ENCODE assay signal across 13 cellular contexts in the genomic region with DNA sequence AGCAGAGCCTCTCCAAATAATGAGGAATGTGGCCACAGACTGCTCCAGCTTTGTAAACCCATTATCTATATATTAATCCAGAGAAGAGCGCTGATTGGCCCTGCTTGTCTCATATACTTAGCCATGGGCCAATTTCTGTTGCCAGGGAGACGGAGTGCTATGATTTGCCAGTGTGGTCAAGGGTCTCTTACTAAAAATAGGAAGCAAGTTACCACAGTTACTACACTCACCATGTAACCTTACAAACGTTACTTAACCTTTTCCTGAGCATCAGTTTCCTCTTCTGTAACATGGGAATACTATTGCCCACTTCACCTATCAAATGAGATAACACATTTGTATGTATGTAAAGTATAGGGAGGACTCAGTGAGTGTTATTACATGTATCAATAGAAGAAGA. TPM values are rescaled to one million over a fixed set of nuclear protein-coding genes. Genes with fewer than 3 reads are reported as not detected.
DNase-seq lines count a peak whose midpoint lies in the region; ATAC-seq and TF ChIP-seq lines count a peak whose summit lies in the region.
"Had no signal": no experiment of that assay in that cellular context is flagged by ENCODE, and none has a peak within 500 bp of the region (broad histone marks: within the 10 kb centered on the region; RNA-seq: fewer than 3 reads in every experiment).

No MANE protein-coding gene starts in this region.

- H3K27ac Mint-ChIP-seq in activated naive CD4-positive, alpha-beta T cell treated with anti-CD3 and anti-CD28 coated beads for 36 hours: peak overlapping the region; percentile 11
- H3K27ac Mint-ChIP-seq in activated naive CD8-positive, alpha-beta T cell treated with anti-CD3 and anti-CD28 coated beads for 36 hours: peak overlapping the region; percentile 76
- peak overlapping the region; percentile 37 for H3K27ac Mint-ChIP-seq in type B pancreatic cell
- no peak overlapping the region for H3K27ac Mint-ChIP-seq in CD8-positive, alpha-beta T cell

- TF ChIP-seq CTCF in lower lobe of right lung (IDR thresholded peaks at IDR 0.05) (no peak), type B pancreatic cell (conservative IDR thresholded peaks at IDR 0.05) (no peak)
- no peak for TF ChIP-seq CTCF in CD8-positive, alpha-beta T cell (IDR thresholded peaks at IDR 0.05)

- no peaks in the 10 kb centered on the region for H3K9me3 Mint-ChIP-seq in activated naive CD4-positive, alpha-beta T cell treated with anti-CD3 and anti-CD28 coated beads for 36 hours
- H3K9me3 Mint-ChIP-seq in activated naive CD8-positive, alpha-beta T cell treated with anti-CD3 and anti-CD28 coated beads for 36 hours: no peaks in the 10 kb centered on the region
- no peaks in the 10 kb centered on the region for H3K9me3 Mint-ChIP-seq in type B pancreatic cell
- H3K9me3 Mint-ChIP-seq in CD8-positive, alpha-beta T cell: no peaks in the 10 kb centered on the region
- H3K9me3 Mint-ChIP-seq: nephron had no signal

- ATAC-seq in lower lobe of right lung: peak; percentile 9 to 17
- ATAC-seq in HG03095 (IDR thresholded peaks at IDR 0.05; ENCODE audit: unreplicated experiment): no peak
- no peak for ATAC-seq in GM21723 (IDR thresholded peaks at IDR 0.05; ENCODE audit: unreplicated experiment)
- ATAC-seq in CD8-positive, alpha-beta T cell: no peak

- H3K9me3 ChIP-seq in lower lobe of right lung: no peaks in the 10 kb centered on the region
- H3K9me3 ChIP-seq in CD8-positive, alpha-beta T cell (ENCODE audit: low read length): no peaks in the 10 kb centered on the region
- H3K9me3 ChIP-seq: BE2C had no signal

- H3K36me3 ChIP-seq in lower lobe of right lung: no peaks in the 10 kb centered on the region
- H3K36me3 ChIP-seq in CD8-positive, alpha-beta T cell (ENCODE audit: insufficient read depth, low read length): no peaks in the 10 kb centered on the region
- H3K36me3 ChIP-seq: BE2C had no signal

- CTCF ChIA-PET in activated naive CD4-positive, alpha-beta T cell treated with anti-CD3 and anti-CD28 coated beads for 36 hours (lab: Charles Lee): interaction anchor here (0.6 to 7.4 kb wide), 11 partner anchors 12 to 65 kb away, joined by 3 to 207 read pairs (median 4); partner anchors contain the start of genes CHTOP, S100A13, S100A4 and S100A6
- CTCF ChIA-PET in CD8-positive, alpha-beta T cell (lab: Charles Lee): interaction anchor here (0.7 to 6.5 kb wide), 7 partner anchors 12 to 97 kb away, joined by 3 to 237 read pairs (median 4); partner anchors contain the start of genes S100A14 and S100A6

- intact Hi-C loops in activated naive CD4-positive, alpha-beta T cell treated with anti-CD3 and anti-CD28 coated beads for 36 hours (cut with micrococcal nuclease): loop anchor here (2.0 kb wide), 4 partner anchors 201 to 411 kb away; partner anchors contain the start of gene SLC27A3
- intact Hi-C loops in lower lobe of right lung (cut with DNase I): no loop called here
- intact Hi-C loops in CD8-positive, alpha-beta T cell (cut with DNase I, micrococcal nuclease): loop anchor here in 1 of 2 experiments (2.0 kb wide), 1 partner anchor 175 kb away; no protein-coding TSS in a partner anchor

- no peak overlapping the region for H3K4me3 ChIP-seq in lower lobe of right lung
- no peak overlapping the region for H3K4me3 ChIP-seq in CD8-positive, alpha-beta T cell (ENCODE audit: low read depth, low read length)

- H3K4me1 Mint-ChIP-seq in activated naive CD4-positive, alpha-beta T cell treated with anti-CD3 and anti-CD28 coated beads for 36 hours (ENCODE audit: low read depth): peaks cover 33% of the 10 kb centered on the region
- H3K4me1 Mint-ChIP-seq in activated naive CD8-positive, alpha-beta T cell treated with anti-CD3 and anti-CD28 coated beads for 36 hours: peaks cover 29% of the 10 kb centered on the region
- H3K4me1 Mint-ChIP-seq in type B pancreatic cell (ENCODE audit: unreplicated experiment): peaks cover 24% of the 10 kb centered on the region
- peaks cover 6% of the 10 kb centered on the region for H3K4me1 Mint-ChIP-seq in CD8-positive, alpha-beta T cell (ENCODE audit: low read depth)

- H3K4me3 Mint-ChIP-seq in activated naive CD4-positive, alpha-beta T cell treated with anti-CD3 and anti-CD28 coated beads for 36 hours: no peak overlapping the region
- H3K4me3 Mint-ChIP-seq in activated naive CD8-positive, alpha-beta T cell treated with anti-CD3 and anti-CD28 coated beads for 36 hours: no peak overlapping the region
- H3K4me3 Mint-ChIP-seq in type B pancreatic cell: no peak overlapping the region
- H3K4me3 Mint-ChIP-seq in CD8-positive, alpha-beta T cell: no peak overlapping the region
- H3K4me3 Mint-ChIP-seq: nephron had no signal

- POLR2A ChIA-PET in CD8-positive, alpha-beta T cell (lab: Charles Lee): no interaction called here

- H3K4me1 ChIP-seq in lower lobe of right lung: peaks cover 26% of the 10 kb centered on the region
- H3K4me1 ChIP-seq in CD8-positive, alpha-beta T cell (ENCODE audit: insufficient read depth, low read length): peaks cover 3% of the 10 kb centered on the region

- peak overlapping the region; percentile 34 for H3K27ac ChIP-seq in lower lobe of right lung
- no peak overlapping the region for H3K27ac ChIP-seq in CD8-positive, alpha-beta T cell (ENCODE audit: low read depth, low read length)

- H3K36me3 Mint-ChIP-seq in activated naive CD4-positive, alpha-beta T cell treated with anti-CD3 and anti-CD28 coated beads for 36 hours (ENCODE audit: low read depth): no peaks in the 10 kb centered on the region
- H3K36me3 Mint-ChIP-seq in activated naive CD8-positive, alpha-beta T cell treated with anti-CD3 and anti-CD28 coated beads for 36 hours: no peaks in the 10 kb centered on the region
- no peaks in the 10 kb centered on the region for H3K36me3 Mint-ChIP-seq in type B pancreatic cell
- H3K36me3 Mint-ChIP-seq in CD8-positive, alpha-beta T cell: no peaks in the 10 kb centered on the region

- peaks cover 7% of the 10 kb centered on the region for H3K27me3 Mint-ChIP-seq in activated naive CD4-positive, alpha-beta T cell treated with anti-CD3 and anti-CD28 coated beads for 36 hours (ENCODE audit: low read depth)
- H3K27me3 Mint-ChIP-seq in activated naive CD8-positive, alpha-beta T cell treated with anti-CD3 and anti-CD28 coated beads for 36 hours: peaks cover 28% of the 10 kb centered on the region
- H3K27me3 Mint-ChIP-seq in type B pancreatic cell: no peaks in the 10 kb centered on the region
- H3K27me3 Mint-ChIP-seq in CD8-positive, alpha-beta T cell (ENCODE audit: low read depth): peaks cover 21% of the 10 kb centered on the region

- DNase-seq in activated naive CD4-positive, alpha-beta T cell treated with anti-CD3 and anti-CD28 coated beads for 36 hours: no peak
- DNase-seq in activated naive CD4-positive, alpha-beta T cell treated with Interleukin-2 at 50 U/mL for 16 hours: no peak
- DNase-seq in activated naive CD8-positive, alpha-beta T cell treated with anti-CD3 and anti-CD28 coated beads for 36 hours: no peak
- DNase-seq in lower lobe of right lung: no peak
- DNase-seq in type B pancreatic cell (ENCODE audit: extremely low spot score, unreplicated experiment): no peak
- DNase-seq in CD8-positive, alpha-beta T cell: no peak
- DNase-seq: BE2C; stimulated activated CD4-positive, alpha-beta T cell treated with anti-CD3 and anti-CD28 coated beads, Interleukin-4, amount 100 ng/mL, for 24 hours; SW 1271 had no signal

- H3K27me3 ChIP-seq in lower lobe of right lung (ENCODE audit: low read depth): no peaks in the 10 kb centered on the region
- H3K27me3 ChIP-seq in CD8-positive, alpha-beta T cell (ENCODE audit: insufficient read depth, low read length): no peaks in the 10 kb centered on the region
- H3K27me3 ChIP-seq: BE2C had no signal

RNA-seq across cellular contexts. Expression of gene S100A2, which starts 7.7 kb away (rescaled TPM):
- under 1 TPM; 0.74 to 0.77 TPM for total RNA-seq in activated naive CD4-positive, alpha-beta T cell treated with anti-CD3 and anti-CD28 coated beads for 36 hours
- total RNA-seq in activated naive CD8-positive, alpha-beta T cell treated with anti-CD3 and anti-CD28 coated beads for 36 hours: under 1 TPM in 1 of 2 experiments, not detected in 1; 0.60 TPM
- total RNA-seq in lower lobe of right lung (3.8 TPM), type B pancreatic cell (ENCODE audit: low replicate concordance) (0.75 and 2.4 TPM in 2 replicates)
- not detected for total RNA-seq in CD8-positive, alpha-beta T cell

RNA-seq across cellular contexts. Expression of gene S100A3, which starts 24.3 kb away (rescaled TPM):
- not detected for total RNA-seq in activated naive CD4-positive, alpha-beta T cell treated with anti-CD3 and anti-CD28 coated beads for 36 hours
- total RNA-seq in activated naive CD8-positive, alpha-beta T cell treated with anti-CD3 and anti-CD28 coated beads for 36 hours: not detected
- total RNA-seq in lower lobe of right lung (4.5 TPM), type B pancreatic cell (ENCODE audit: low replicate concordance) (1.4 and 2.8 TPM in 2 replicates)
- total RNA-seq in CD8-positive, alpha-beta T cell: not detected

RNA-seq across cellular contexts. Expression of gene S100A4, which starts 27.7 kb away (rescaled TPM):
- total RNA-seq in activated naive CD4-positive, alpha-beta T cell treated with anti-CD3 and anti-CD28 coated beads for 36 hours: 10 to 100 TPM; 36.5 to 37.9 TPM
- 10 to 100 TPM; 44.7 to 44.9 TPM for total RNA-seq in activated naive CD8-positive, alpha-beta T cell treated with anti-CD3 and anti-CD28 coated beads for 36 hours
- 600 TPM for total RNA-seq in lower lobe of right lung
- 61.0 and 200 TPM in 2 replicates for total RNA-seq in type B pancreatic cell (ENCODE audit: low replicate concordance)
- total RNA-seq in CD8-positive, alpha-beta T cell: 100 to 1,000 TPM; 172 to 177 TPM

RNA-seq across cellular contexts. Expression of gene S100A5, which starts 32.6 kb away (rescaled TPM):
- under 1 TPM; 0.89 to 0.93 TPM for total RNA-seq in activated naive CD4-positive, alpha-beta T cell treated with anti-CD3 and anti-CD28 coated beads for 36 hours
- total RNA-seq in activated naive CD8-positive, alpha-beta T cell treated with anti-CD3 and anti-CD28 coated beads for 36 hours: 1 to 10 TPM; 1.2 to 1.6 TPM
- total RNA-seq in lower lobe of right lung (not detected), type B pancreatic cell (ENCODE audit: low replicate concordance) (0.62 TPM in 1 of 2 replicates, not detected in the other)
- not detected for total RNA-seq in CD8-positive, alpha-beta T cell
- total RNA-seq: dermis microvascular lymphatic vessel endothelial cell had no signal

RNA-seq across cellular contexts. Expression of gene S100A6, which starts 37.6 kb away (rescaled TPM):
- total RNA-seq in activated naive CD4-positive, alpha-beta T cell treated with anti-CD3 and anti-CD28 coated beads for 36 hours: 100 to 1,000 TPM; 200 to 204 TPM
- total RNA-seq in activated naive CD8-positive, alpha-beta T cell treated with anti-CD3 and anti-CD28 coated beads for 36 hours: 100 to 1,000 TPM; 144 to 155 TPM
- total RNA-seq in lower lobe of right lung (1,109 TPM), type B pancreatic cell (ENCODE audit: low replicate concordance) (21.9 and 1,154 TPM in 2 replicates)
- total RNA-seq in CD8-positive, alpha-beta T cell: 100 to 1,000 TPM; 156 to 166 TPM

Comparison
In these comparisons a context has a peak if more than half of its experiments do, and no peak if none do; other contexts are left out.
1. ATAC-seq: peak in lower lobe of right lung (2 of 2); none in HG03095 (single experiment), GM21723 (single experiment) and CD8-positive, alpha-beta T cell (single experiment).